14 cellular contexts compared by ENCODE assay signal in the genomic region with DNA sequence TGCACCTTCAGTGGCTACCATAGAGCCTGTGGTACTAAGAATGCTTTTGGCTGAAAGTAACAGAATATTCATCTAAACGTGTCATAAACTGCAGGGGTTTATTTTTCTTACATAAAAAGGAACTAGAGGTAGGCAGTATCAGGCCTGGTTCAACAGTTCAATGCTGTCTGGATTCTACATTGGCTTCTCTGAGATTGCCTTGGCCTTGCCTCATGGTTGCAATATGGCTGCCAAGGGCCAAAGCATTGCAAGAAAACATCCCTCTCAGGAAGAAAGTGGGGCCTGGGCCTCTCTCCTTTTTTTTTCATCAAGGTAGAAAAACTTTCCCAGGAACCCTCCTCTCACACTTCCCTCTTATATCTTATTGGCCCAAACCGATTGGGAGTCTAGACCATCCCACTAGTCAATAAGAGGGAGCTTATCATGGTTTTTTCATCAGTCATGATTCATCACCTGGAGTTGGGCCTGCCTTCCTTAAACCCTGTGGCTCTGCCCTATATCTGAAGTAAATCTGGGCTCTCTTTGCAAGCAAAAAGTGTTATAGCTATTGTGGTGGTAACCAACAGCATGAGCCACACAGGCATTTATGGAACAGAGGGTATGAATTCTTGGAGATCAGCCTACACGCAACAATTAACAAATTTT.
"Had no signal": no experiment of that assay in that cellular context is flagged by ENCODE, and none has a peak within 500 bp of the region (broad histone marks: within the 10 kb centered on the region; RNA-seq: fewer than 3 reads in every experiment).

No MANE protein-coding gene starts in this region.

- DNase-seq: activated CD4-positive, alpha-beta T cell treated with anti-CD3 and anti-CD28 coated beads for 4 hours; activated CD8-positive, alpha-beta T cell treated with anti-CD3 and anti-CD28 coated beads for 36 hours; activated effector memory CD4-positive, alpha-beta T cell treated with anti-CD3 and anti-CD28 coated beads, Interleukin-2, amount 50 U/mL, for 16 hours; activated T-cell treated with anti-CD3 and anti-CD28 coated beads, Interleukin-2, amount 50 U/mL, for 4 hours; head of caudate nucleus; kidney glomerular epithelial cell; mesendoderm; stomach; T-helper 1 cell had no signal

- H3K36me3 ChIP-seq: breast epithelium, stomach, thoracic aorta had no signal

- H3K4me3 ChIP-seq: breast epithelium, stomach, thoracic aorta had no signal

- H3K9me3 ChIP-seq: breast epithelium, stomach, thoracic aorta had no signal

- ATAC-seq: activated CD8-positive, alpha-beta T cell treated with anti-CD3 and anti-CD28 coated beads for 36 hours; activated T-cell treated with anti-CD3 and anti-CD28 coated beads, Interleukin-2, amount 50 U/mL, for 4 hours had no signal

- FAIRE-seq: frontal cortex had no signal

- H3K27me3 Mint-ChIP-seq: activated CD8-positive, alpha-beta T cell treated with anti-CD3 and anti-CD28 coated beads for 36 hours; activated naive CD8-positive, alpha-beta T cell had no signal

- H3K9me3 Mint-ChIP-seq: activated CD8-positive, alpha-beta T cell treated with anti-CD3 and anti-CD28 coated beads for 36 hours; activated T-cell treated with anti-CD3 and anti-CD28 coated beads, Interleukin-2, amount 50 U/mL, for 4 hours had no signal

- H3K36me3 Mint-ChIP-seq: activated naive CD8-positive, alpha-beta T cell had no signal

- H3K27ac ChIP-seq: VCaP had no signal

- H3K27me3 ChIP-seq: stomach had no signal

- H3K4me1 ChIP-seq: breast epithelium had no signal
